ENCODE assay signal across 10 cellular contexts in genomic region chr2:206276169-206276927, GRCh38. TPM values are rescaled to one million over a fixed set of nuclear protein-coding genes. Genes with fewer than 3 reads are reported as not detected.
DNase-seq lines count a peak whose midpoint lies in the region; ATAC-seq and TF ChIP-seq lines count a peak whose summit lies in the region.
"Had no signal": no experiment of that assay in that cellular context is flagged by ENCODE, and none has a peak within 500 bp of the region (broad histone marks: within the 10 kb centered on the region; RNA-seq: fewer than 3 reads in every experiment).

No MANE protein-coding gene starts in this region.

- H3K9ac ChIP-seq in Karpas-422 (ENCODE audit: low read length): no peak overlapping the region

- no peak for ATAC-seq in HG02870 (IDR thresholded peaks at IDR 0.05; ENCODE audit: unreplicated experiment)

- BruUV-seq in MCF 10A (replicated peaks; lab: Mats Ljungman, UMichigan): no TSS peak

- H3K36me3 ChIP-seq in Karpas-422 (ENCODE audit: insufficient read depth, low read length): no peaks in the 10 kb centered on the region

- no peak overlapping the region for H3K4me2 ChIP-seq in Karpas-422 (ENCODE audit: low read depth, low read length, poor library complexity, severe bottlenecking)

- H3K36me3 Mint-ChIP-seq in MCF 10A (ENCODE audit: insufficient read depth, unreplicated experiment) (no peaks in the 10 kb centered on the region), nephron (ENCODE audit: low read depth) (peaks cover 6% of the 10 kb centered on the region)

- no peak overlapping the region for H2AFZ ChIP-seq in Karpas-422 (ENCODE audit: low read length)

- peak overlapping the region; percentile 76 for H3K4me3 Mint-ChIP-seq in MCF 10A (ENCODE audit: unreplicated experiment)
- peak overlapping the region; percentile 89 to 93 (median 90) for H3K4me3 Mint-ChIP-seq in nephron

- H4K20me1 ChIP-seq in Karpas-422 (ENCODE audit: insufficient read depth, low read depth, low read length): no peaks in the 10 kb centered on the region

- CTCF ChIA-PET in MCF 10A (lab: Yijun Ruan, JAX): interaction anchor here (0.6 kb wide), 1 partner anchor 1480 kb away, joined by 3 read pairs; no protein-coding TSS in a partner anchor

- H3K4me1 ChIP-seq in Karpas-422 (ENCODE audit: low read length): peaks cover 10% of the 10 kb centered on the region

- no peaks in the 10 kb centered on the region for H3K9me2 ChIP-seq in Karpas-422 (replicated peaks; ENCODE audit: insufficient read depth, low read length)

- no peaks in the 10 kb centered on the region for H3K4me1 Mint-ChIP-seq in MCF 10A (ENCODE audit: insufficient read depth, unreplicated experiment)
- peaks cover 28% of the 10 kb centered on the region for H3K4me1 Mint-ChIP-seq in nephron

- DNase-seq in NCI-H748 (lab: John Stamatoyannopoulos, UW; ENCODE audit: unreplicated experiment) (peak; percentile 24), NCI-H748 treated with DMSO at 0.1 percent for 48 hours (lab: John Stamatoyannopoulos, UW) (no peak), Karpas-422 (no peak), MCF 10A (ENCODE audit: unreplicated experiment) (no peak), NCI-H446 treated with DMSO at 0.1 percent for 48 hours (lab: John Stamatoyannopoulos, UW) (no peak), UCSD-AML1 (lab: John Stamatoyannopoulos, UW; ENCODE audit: unreplicated experiment) (no peak)
- DNase-seq: activated effector memory CD4-positive, alpha-beta T cell treated with Interleukin-2 at 50 U/mL for 16 hours; stimulated activated CD4-positive, alpha-beta T cell treated with anti-CD3 and anti-CD28 coated beads, Interleukin-2, amount 100 ng/mL, for 48 hours had no signal

- no peak overlapping the region for H3K27ac ChIP-seq in Karpas-422 (ENCODE audit: low read length)

- intact Hi-C loops in MCF 10A (cut with micrococcal nuclease): no loop called here

- peak overlapping the region; percentile 73; the same call in 1 of the 2 replicates for H3K4me3 ChIP-seq in Karpas-422 (ENCODE audit: low read length)

- POLR2A ChIA-PET in MCF 10A (lab: Yijun Ruan, JAX): interaction anchor here (0.7 to 3.5 kb wide), 3 partner anchors 43 to 978 kb away, joined by 3 to 30 read pairs (median 3); partner anchors contain the start of genes EEF1B2 and NDUFS1

- no peaks in the 10 kb centered on the region for H3K27me3 ChIP-seq in Karpas-422 (ENCODE audit: low read length)

- no peaks in the 10 kb centered on the region for H3K9me3 Mint-ChIP-seq in MCF 10A (ENCODE audit: unreplicated experiment)
- H3K9me3 Mint-ChIP-seq in nephron: no peaks in the 10 kb centered on the region

- no peaks in the 10 kb centered on the region for H3K9me3 ChIP-seq in Karpas-422 (ENCODE audit: low read length)

- H3K27me3 Mint-ChIP-seq in MCF 10A (ENCODE audit: insufficient read depth, unreplicated experiment): no peaks in the 10 kb centered on the region
- peaks cover 5% of the 10 kb centered on the region for H3K27me3 Mint-ChIP-seq in nephron (ENCODE audit: low read depth)

- no peaks in the 10 kb centered on the region for H3K79me2 ChIP-seq in Karpas-422 (ENCODE audit: low read length)

- no peak overlapping the region for H3K27ac Mint-ChIP-seq in MCF 10A (ENCODE audit: low read depth, unreplicated experiment)
- H3K27ac Mint-ChIP-seq in nephron: peak overlapping the region; percentile 86 to 94 (median 93)

- no peak for TF ChIP-seq CTCF in MCF 10A (IDR thresholded peaks at IDR 0.05; ENCODE audit: unreplicated experiment)
- no peak for TF ChIP-seq CTCF in nephron (IDR thresholded peaks at IDR 0.05; ENCODE audit: unreplicated experiment in 3 of 3)

RNA-seq across cellular contexts. Expression of gene ZDBF2, which starts 1.9 kb away (rescaled TPM):
- 1.9 and 2.5 TPM in 2 replicates for total RNA-seq in Karpas-422 (2014; rRNA removed; shearing (Covaris generic); ENCODE audit: low replicate concordance)
- total RNA-seq in MCF 10A (2022): 15.6 and 21.3 TPM in 2 replicates
